ENCODE assay signal across 8 cellular contexts in the genomic region with DNA sequence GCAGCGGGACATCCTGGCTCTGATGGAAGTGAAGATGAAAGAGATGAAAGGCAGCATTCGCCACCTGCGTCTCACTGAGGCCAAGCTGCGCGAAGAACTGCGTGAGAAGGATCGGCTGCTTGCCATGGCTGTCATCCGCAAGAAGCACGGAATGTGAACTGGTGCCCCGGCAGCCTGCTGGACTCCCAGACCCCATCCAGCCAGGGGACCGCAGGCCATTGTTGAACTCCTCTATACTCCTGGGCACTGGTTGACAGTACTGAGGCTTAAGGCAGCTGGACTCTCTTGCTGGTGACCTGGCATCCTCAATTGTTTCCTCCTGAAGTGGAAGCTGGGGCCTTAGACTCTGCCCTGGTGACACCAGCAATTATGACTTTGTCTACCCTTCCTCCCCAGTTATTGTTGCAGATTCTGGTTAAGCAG. TPM values are rescaled to one million over a fixed set of nuclear protein-coding genes. Genes with fewer than 3 reads are reported as not detected.
A peak's percentile ranks its signal among the peaks of the same experiment; 100 is the strongest.
DNase-seq lines count a peak whose midpoint lies in the region; ATAC-seq and TF ChIP-seq lines count a peak whose summit lies in the region.

No MANE protein-coding gene starts in this region.

- H3K36me3 ChIP-seq in right atrium auricular region: no peaks in the 10 kb centered on the region

- peaks cover 35% of the 10 kb centered on the region for H3K36me3 Mint-ChIP-seq in stimulated activated effector memory CD8-positive, alpha-beta T cell treated with anti-CD3 and anti-CD28 coated beads, Interleukin-12 subunit alpha, Interleukin-12 subunit beta, amount 100 ng/mL, for 72 hours

- no peak for TF ChIP-seq CTCF in WI38 (IDR thresholded peaks at IDR 0.05; ENCODE audit: low read depth, low read length)
- no peak for TF ChIP-seq CTCF in right atrium auricular region (IDR thresholded peaks at IDR 0.05)

- H3K9me3 ChIP-seq in right atrium auricular region: no peaks in the 10 kb centered on the region

- no peaks in the 10 kb centered on the region for H3K27me3 ChIP-seq in right atrium auricular region

- peak overlapping the region; percentile 99 to 100 for H3K27ac ChIP-seq in right atrium auricular region

- peak overlapping the region; percentile 92 for H3K27ac Mint-ChIP-seq in stimulated activated effector memory CD8-positive, alpha-beta T cell treated with anti-CD3 and anti-CD28 coated beads, Interleukin-12 subunit alpha, Interleukin-12 subunit beta, amount 100 ng/mL, for 72 hours

- no peaks in the 10 kb centered on the region for H3K9me3 Mint-ChIP-seq in stimulated activated effector memory CD8-positive, alpha-beta T cell treated with anti-CD3 and anti-CD28 coated beads, Interleukin-12 subunit alpha, Interleukin-12 subunit beta, amount 100 ng/mL, for 72 hours

- peak overlapping the region; percentile 98 for H3K4me3 Mint-ChIP-seq in stimulated activated effector memory CD8-positive, alpha-beta T cell treated with anti-CD3 and anti-CD28 coated beads, Interleukin-12 subunit alpha, Interleukin-12 subunit beta, amount 100 ng/mL, for 72 hours

- no peak for ATAC-seq in stimulated activated effector memory CD8-positive, alpha-beta T cell treated with anti-CD3 and anti-CD28 coated beads, Interleukin-12 subunit alpha, Interleukin-12 subunit beta, amount 100 ng/mL, for 72 hours
- ATAC-seq in GM18858 (IDR thresholded peaks at IDR 0.05; ENCODE audit: unreplicated experiment): no peak
- no peak for ATAC-seq in HG03139 (IDR thresholded peaks at IDR 0.05; ENCODE audit: unreplicated experiment)

- peaks cover 0 to 55% of the 10 kb centered on the region in 2 donors for H3K4me1 ChIP-seq in right atrium auricular region

- H3K4me3 ChIP-seq in WI38 (ENCODE audit: low read depth, low read length): peak overlapping the region; percentile 79
- peak overlapping the region; percentile 77 to 99 for H3K4me3 ChIP-seq in right atrium auricular region

- peak; percentile 23 for DNase-seq in HCEC 1CT
- DNase-seq in right atrium auricular region (ENCODE audit: low spot score): no peak
- no peak for DNase-seq in stimulated activated effector memory CD8-positive, alpha-beta T cell treated with anti-CD3 and anti-CD28 coated beads, Interleukin-12 subunit alpha, Interleukin-12 subunit beta, amount 100 ng/mL, for 72 hours (ENCODE audit: low spot score in 2 of 2)
- no peak for DNase-seq in SW480 (ENCODE audit: low spot score)
- no peak for DNase-seq in activated effector memory CD4-positive, alpha-beta T cell treated with anti-CD3 and anti-CD28 coated beads, Interleukin-2, amount 50 U/mL, for 16 hours

- H3K4me1 Mint-ChIP-seq in stimulated activated effector memory CD8-positive, alpha-beta T cell treated with anti-CD3 and anti-CD28 coated beads, Interleukin-12 subunit alpha, Interleukin-12 subunit beta, amount 100 ng/mL, for 72 hours: peaks cover 41% of the 10 kb centered on the region

RNA-seq across cellular contexts. Expression of a gene that starts 1.2 kb away (rescaled TPM):
- total RNA-seq in right atrium auricular region: 10 to 100 TPM; 42.5 to 59.4 TPM

RNA-seq across cellular contexts. Expression of a gene that starts 3.4 kb away (rescaled TPM):
- total RNA-seq in right atrium auricular region: 100 to 1,000 TPM in 1 of 2 donors, 10 to 100 TPM in 1; 44.6 to 132 TPM

RNA-seq across cellular contexts. Expression of a gene that starts 4.1 kb away (rescaled TPM):
- 10 to 100 TPM in 1 of 2 donors, 1 to 10 TPM in 1; 8.7 to 19.1 TPM for total RNA-seq in right atrium auricular region

RNA-seq across cellular contexts. Expression of a gene that starts 29.5 kb away (rescaled TPM):
- 10 to 100 TPM; 21.2 to 39.5 TPM for total RNA-seq in right atrium auricular region

RNA-seq across cellular contexts. Expression of a gene that starts 36.7 kb away (rescaled TPM):
- under 1 TPM in 1 of 2 donors, not detected in 1; 0.55 TPM for total RNA-seq in right atrium auricular region
